ENCODE assay signal across 29 cellular contexts in genomic region chr17:78619334-78619733, GRCh38. TPM values are rescaled to one million over a fixed set of nuclear protein-coding genes. Genes with fewer than 3 reads are reported as not detected.
DNase-seq lines count a peak whose midpoint lies in the region; ATAC-seq, FAIRE-seq and TF ChIP-seq lines count a peak whose summit lies in the region.
"Had no signal": no experiment of that assay in that cellular context is flagged by ENCODE, and none has a peak within 500 bp of the region (broad histone marks: within the 10 kb centered on the region; RNA-seq: fewer than 3 reads in every experiment).

No MANE protein-coding gene starts in this region.

- H3K27me3 ChIP-seq in GM12878 (replicated peaks in 1 of 2; ENCODE audit: control insufficient read depth in 2 of 2, insufficient read depth in 2 of 2, low read length in 1 of 2): no peaks in the 10 kb centered on the region; a peak in 1 of 4 replicates
- no peaks in the 10 kb centered on the region for H3K27me3 ChIP-seq in gastroesophageal sphincter
- H3K27me3 ChIP-seq: BE2C, BLaER1 had no signal

- peaks cover 0 to 6% of the 10 kb centered on the region in 2 donors for H3K9me3 Mint-ChIP-seq in stimulated activated naive B cell treated with anti-CD40 and anti-IgM and Interleukin-4, amounts not matched to agents 10 μg/mL and 1 μg/mL and 100 μg/mL, for 72 hours
- H3K9me3 Mint-ChIP-seq: CD8-positive, alpha-beta memory T cell had no signal

- SMC1A ChIA-PET in GM12878 (lab: Charles Lee; ENCODE audit: uncharacterized antibody, unreplicated experiment): no interaction called here

- H2AFZ ChIP-seq in GM12878 (ENCODE audit: control insufficient read depth, low read depth, low read length): no peak overlapping the region

- intact Hi-C loops in GM12878 (cut with micrococcal nuclease; ENCODE audit: unreplicated experiment) (no loop called here), kidney (cut with DNase I) (no loop called here)

- H3K4me1 ChIP-seq in GM12878 (ENCODE audit: control insufficient read depth, insufficient read depth, low read length) (no peaks in the 10 kb centered on the region), kidney (ENCODE audit: control insufficient read depth in 1 of 2, insufficient read depth in 1 of 2, low read depth in 1 of 2, low read length in 2 of 2) (peaks cover 0 to 2% of the 10 kb centered on the region in 2 donors), gastroesophageal sphincter (peaks cover 0 to 17% (median 0%) of the 10 kb centered on the region in 3 donors)
- H3K4me1 ChIP-seq: BE2C had no signal

- no peaks in the 10 kb centered on the region for H3K79me2 ChIP-seq in GM12878 (ENCODE audit: control insufficient read depth, insufficient read depth, low read length)

- no peak overlapping the region for H3K27ac ChIP-seq in GM12878 (ENCODE audit: control insufficient read depth, insufficient read depth)
- H3K27ac ChIP-seq in kidney (ENCODE audit: low read depth in 2 of 2, low read length in 2 of 2): no peak overlapping the region
- no peak overlapping the region for H3K27ac ChIP-seq in gastroesophageal sphincter
- H3K27ac ChIP-seq: BLaER1 had no signal

- no peak for DNase-seq in GM12878 (ENCODE audit: low read depth, low spot score)
- peak; percentile 11 for DNase-seq in kidney
- no peak for DNase-seq in stimulated activated naive B cell treated with anti-CD40 and anti-IgM and Interleukin-4, amounts not matched to agents 10 μg/mL and 1 μg/mL and 100 μg/mL, for 72 hours
- no peak for DNase-seq in activated CD8-positive, alpha-beta memory T cell treated with anti-CD3 and anti-CD28 coated beads, Interleukin-2, amount 50 U/mL, for 48 hours
- no peak for DNase-seq in MV-4-11 (lab: John Stamatoyannopoulos, UW)
- DNase-seq: 8988T; ACHN; BE2C; C1 segment of cervical spinal cord; CD4-positive, alpha-beta memory T cell; CD4-positive, CD25-positive, alpha-beta regulatory T cell; CD8-positive, alpha-beta memory T cell; COR-L47; DMS 273 treated with DMSO at 0.1 percent for 48 hours; DMS153; DMS53; DMS79; DND-41; EL; GDM1 had no signal

- H3K4me1 Mint-ChIP-seq in stimulated activated naive B cell treated with anti-CD40 and anti-IgM and Interleukin-4, amounts not matched to agents 10 μg/mL and 1 μg/mL and 100 μg/mL, for 72 hours: no peaks in the 10 kb centered on the region
- H3K4me1 Mint-ChIP-seq: CD4-positive, alpha-beta memory T cell had no signal

- H3K9me3 ChIP-seq in GM12878 (replicated peaks; ENCODE audit: control insufficient read depth, insufficient read depth, low read length) (no peaks in the 10 kb centered on the region; the same call in 2 of the 3 replicates), kidney (ENCODE audit: control insufficient read depth in 1 of 2, low read length in 2 of 2) (peaks cover 0 to 3% of the 10 kb centered on the region in 2 donors), gastroesophageal sphincter (peaks cover 0 to 6% (median 0%) of the 10 kb centered on the region in 3 donors)
- H3K9me3 ChIP-seq: BE2C had no signal

- H3K4me3 ChIP-seq in GM12878 (no peak overlapping the region), kidney (ENCODE audit: low read length in 2 of 2) (no peak overlapping the region), gastroesophageal sphincter (no peak overlapping the region)
- H3K4me3 ChIP-seq: BLaER1 had no signal

- 11% methylated on average over 5 of the region's 5 CpGs for WGBS in GM12878 (ENCODE audit: insufficient coverage, insufficient replicate concordance, low lambda C conversion rate, missing lambda C conversion rate)
- 90 to 95% methylated on average over 2 to 5 of the region's 5 CpGs for WGBS in gastroesophageal sphincter (ENCODE audit: low coverage in 1 of 2), 2 donors

- peaks cover 0 to 4% of the 10 kb centered on the region in 2 donors for H3K36me3 Mint-ChIP-seq in stimulated activated naive B cell treated with anti-CD40 and anti-IgM and Interleukin-4, amounts not matched to agents 10 μg/mL and 1 μg/mL and 100 μg/mL, for 72 hours
- H3K36me3 Mint-ChIP-seq: CD14-positive monocyte; CD4-positive, CD25-positive, alpha-beta regulatory T cell had no signal

- TF ChIP-seq CTCF in GM12878 (IDR thresholded peaks at IDR 0.05 in 2 of 3, conservative IDR thresholded peaks at IDR 0.05 in 1 of 3; ENCODE audit: control insufficient read depth in 2 of 3, extremely low read depth in 1 of 3, insufficient read depth in 1 of 3, low read depth in 3 of 3, low read length in 3 of 3) (no peak), kidney (IDR thresholded peaks at IDR 0.05; ENCODE audit: borderline replicate concordance, extremely low read depth, insufficient read depth) (no peak), gastroesophageal sphincter (IDR thresholded peaks at IDR 0.05) (no peak)

- H3K4me3 Mint-ChIP-seq in stimulated activated naive B cell treated with anti-CD40 and anti-IgM and Interleukin-4, amounts not matched to agents 10 μg/mL and 1 μg/mL and 100 μg/mL, for 72 hours: no peak overlapping the region
- H3K4me3 Mint-ChIP-seq: CD14-positive monocyte; CD4-positive, alpha-beta memory T cell; CD4-positive, CD25-positive, alpha-beta regulatory T cell; CD8-positive, alpha-beta memory T cell had no signal

- BruUV-seq in GM12878 (replicated peaks; lab: Mats Ljungman, UMichigan): no TSS peak

- RAD21 ChIA-PET in GM12878 (lab: Charles Lee; ENCODE audit: unreplicated experiment): no interaction called here

- no peaks in the 10 kb centered on the region for H3K36me3 ChIP-seq in GM12878 (ENCODE audit: control insufficient read depth in 2 of 2, insufficient read depth in 2 of 2, low read length in 1 of 2)
- H3K36me3 ChIP-seq in kidney (ENCODE audit: control insufficient read depth in 1 of 2, insufficient read depth in 2 of 2, low read length in 2 of 2): no peaks in the 10 kb centered on the region
- no peaks in the 10 kb centered on the region for H3K36me3 ChIP-seq in gastroesophageal sphincter
- H3K36me3 ChIP-seq: BE2C, BLaER1 had no signal

- POLR2A ChIA-PET in GM12878 (lab: Charles Lee): no interaction called here

- peaks cover 0 to 5% of the 10 kb centered on the region in 2 donors for H3K27me3 Mint-ChIP-seq in stimulated activated naive B cell treated with anti-CD40 and anti-IgM and Interleukin-4, amounts not matched to agents 10 μg/mL and 1 μg/mL and 100 μg/mL, for 72 hours
- H3K27me3 Mint-ChIP-seq: CD4-positive, CD25-positive, alpha-beta regulatory T cell had no signal

- TF ChIP-seq POLR2A in GM12878 (IDR thresholded peaks at IDR 0.05; ENCODE audit: low read depth, low read length) (no peak), gastroesophageal sphincter (IDR thresholded peaks at IDR 0.05) (no peak)

- ATAC-seq in GM12878 (no peak), gastroesophageal sphincter (no peak)
- ATAC-seq in stimulated activated naive B cell treated with anti-CD40 and anti-IgM and Interleukin-4, amounts not matched to agents 10 μg/mL and 1 μg/mL and 100 μg/mL, for 72 hours (replicated peaks): no peak

- FAIRE-seq in GM12878 (lab: Jason Lieb, UNC) (no peak), kidney (lab: Jason Lieb, UNC) (no peak)
- FAIRE-seq: A204.1, GM12891, GM18507 had no signal

- CTCF ChIA-PET in GM12878 (lab: Yijun Ruan, JAX): interaction anchor here (0.9 kb wide), 1 partner anchor 15 kb away, joined by 3 read pairs; no protein-coding TSS in a partner anchor

- in situ Hi-C loops in GM12878 (cut with MboI): no loop called here

- no peaks in the 10 kb centered on the region for H4K20me1 ChIP-seq in GM12878 (ENCODE audit: control insufficient read depth, insufficient read depth)
- H4K20me1 ChIP-seq: BLaER1 had no signal

- H3K9ac ChIP-seq in GM12878 (ENCODE audit: control insufficient read depth, insufficient read depth, low read length) (no peak overlapping the region), kidney (ENCODE audit: low read length in 2 of 2) (no peak overlapping the region)
- H3K9ac ChIP-seq: BLaER1 had no signal

- TF ChIP-seq EP300 in Ishikawa (IDR thresholded peaks at IDR 0.05; ENCODE audit: borderline replicate concordance) (no peak), GM12878 (IDR thresholded peaks at IDR 0.05; ENCODE audit: borderline replicate concordance in 1 of 2, control insufficient read depth in 1 of 2, low read depth in 2 of 2, low read length in 2 of 2) (no peak), gastroesophageal sphincter (IDR thresholded peaks at IDR 0.05) (no peak)

- no peak overlapping the region for H3K4me2 ChIP-seq in GM12878 (ENCODE audit: control insufficient read depth, insufficient read depth)
- H3K4me2 ChIP-seq: BLaER1 had no signal

- no peak for TF ChIP-seq RAD21 in Ishikawa (IDR thresholded peaks at IDR 0.05; ENCODE audit: low read depth)
- no peak for TF ChIP-seq RAD21 in GM12878 (IDR thresholded peaks at IDR 0.05; ENCODE audit: insufficient read depth, low read depth, low read length)

- peak overlapping the region; percentile 20 for H3K27ac Mint-ChIP-seq in stimulated activated naive B cell treated with anti-CD40 and anti-IgM and Interleukin-4, amounts not matched to agents 10 μg/mL and 1 μg/mL and 100 μg/mL, for 72 hours
- H3K27ac Mint-ChIP-seq: CD4-positive, alpha-beta memory T cell had no signal

TF ChIP-seq in GM12878, 131 proteins besides CTCF, POLR2A, EP300 and RAD21 (continues in another document):
- TF ChIP-seq ZBED1 (IDR thresholded peaks at IDR 0.05; ENCODE audit: borderline replicate concordance) (no peak), FOXK2 (IDR thresholded peaks at IDR 0.05) (no peak), ZNF217 (IDR thresholded peaks at IDR 0.05) (no peak)

RNA-seq across cellular contexts. Expression of gene DNAH17, which starts 42.1 kb away (rescaled TPM):
- 1.2 and 2.7 TPM in 2 replicates for total RNA-seq in GM12878 (2013; cell fraction: nucleolus; rRNA removed)
- total RNA-seq in GM12878 (2014; rRNA removed): 0.76 and 1.5 TPM in 2 replicates
- total RNA-seq in GM12878 (2014; rRNA removed; fragmentation: Illumina TruSeq; extraction: Trizol): 0.45 and 0.46 TPM in 2 replicates
- total RNA-seq in GM12878 (2021): 0.90 and 1.6 TPM in 2 replicates
- polyA plus RNA-seq in GM12878 (2011; ENCODE audit: low read depth): 3.6 TPM
- 0.07 and 0.31 TPM in 2 replicates for polyA plus RNA-seq in GM12878 (2011; rRNA removed)
- 0.15 and 0.22 TPM in 2 replicates for polyA plus RNA-seq in GM12878 (2011; cell fraction: cytosol; rRNA removed)
- 0.60 and 0.75 TPM in 2 replicates for polyA plus RNA-seq in GM12878 (2011; cell fraction: nucleus; rRNA removed)
- 11.1 and 11.5 TPM in 2 replicates for polyA plus RNA-seq in GM12878 (2012)
- 0.65 and 0.70 TPM in 2 replicates for polyA plus RNA-seq in GM12878 (2014; fragmentation: Illumina TruSeq; extraction: Trizol)
- under 1 TPM; 0.16 to 0.21 TPM for polyA plus RNA-seq in GM12878 (2014; fragmentation: Nextera tagmentation; extraction: Ambion mirVana)
- polyA plus RNA-seq in GM12878 (2014; rRNA removed): 0.47 and 0.74 TPM in 2 replicates
- 1 to 10 TPM; 1.8 to 2.9 TPM for polyA plus RNA-seq in GM12878 (2016; fragmentation: Nextera tagmentation; extraction: Ambion mirVana)
- polyA minus RNA-seq in GM12878 (2011; rRNA and poly(A)+ RNA removed): 0.10 and 0.15 TPM in 2 replicates
- not detected in 2 replicates for polyA minus RNA-seq in GM12878 (2011; cell fraction: cytosol; rRNA and poly(A)+ RNA removed)
- 0.24 and 0.86 TPM in 2 replicates for polyA minus RNA-seq in GM12878 (2011; cell fraction: nucleus; rRNA and poly(A)+ RNA removed)
- 0.09 TPM for total RNA-seq in kidney
- 0.17 TPM for polyA plus RNA-seq in kidney (ENCODE audit: insufficient read depth, low read depth, low replicate concordance)
- under 1 TPM in 1 of 4 donors, not detected in 3; 0.15 TPM for total RNA-seq in gastroesophageal sphincter
- total RNA-seq: G401 had no signal
- polyA plus RNA-seq: AG04450; CD8-positive, alpha-beta memory T cell had no signal
